ENCODE assay signal across 1 cellular context in genomic region chr2:56182420-56182819, GRCh38.
TF ChIP-seq lines count a peak whose summit lies in the region.

No MANE protein-coding gene starts in this region.

TF ChIP-seq in H1, 55 proteins besides CTCF, POLR2A, EP300 and RAD21:
- peak; percentile 30; the same call in 1 of the 2 replicates for TF ChIP-seq TEAD4 (IDR thresholded peaks at IDR 0.05; ENCODE audit: low read depth, low read length)
- TF ChIP-seq NANOG (IDR thresholded peaks at IDR 0.05; ENCODE audit: insufficient read depth, low read depth, low read length, poor library complexity, severe bottlenecking): peak; percentile 62
- 0 out of 2 replicates have a peak, but pooled peaks have one; percentile 37 for TF ChIP-seq EGR1 (IDR thresholded peaks at IDR 0.05; ENCODE audit: borderline replicate concordance, low read depth, low read length)
- TF ChIP-seq CREB1 (IDR thresholded peaks at IDR 0.05): 0 out of 2 replicates have a peak, but pooled peaks have one; percentile 21
- no peak for TF ChIP-seq SAP30 (IDR thresholded peaks at IDR 0.05; ENCODE audit: insufficient read depth, insufficient replicate concordance, low read length)
- 0 out of 2 replicates have a peak, but pooled peaks have one; percentile 53 for TF ChIP-seq SP4 (IDR thresholded peaks at IDR 0.05; ENCODE audit: low read length)
- 0 out of 2 replicates have a peak, but pooled peaks have one; percentile 30 for TF ChIP-seq SP1 (IDR thresholded peaks at IDR 0.05; ENCODE audit: low read depth, low read length)
- TF ChIP-seq TCF12 (IDR thresholded peaks at IDR 0.05; ENCODE audit: low read depth, low read length): peak; percentile 59; the same call in 1 of the 2 replicates
- no peak for TF ChIP-seq CHD1 (IDR thresholded peaks at IDR 0.05; ENCODE audit: low read depth, low read length)
- no peak for TF ChIP-seq TBP (IDR thresholded peaks at IDR 0.05; ENCODE audit: low read depth, low read length)
- TF ChIP-seq CHD7 (IDR thresholded peaks at IDR 0.05; ENCODE audit: insufficient replicate concordance, low read length): peak; percentile 57
- TF ChIP-seq POLR2AphosphoS5 (IDR thresholded peaks at IDR 0.05; ENCODE audit: low read depth, low read length): peak; percentile 63; the same call in 1 of the 2 replicates
